Comparison of ENCODE assay signal across 2 cellular contexts in the genomic region with DNA sequence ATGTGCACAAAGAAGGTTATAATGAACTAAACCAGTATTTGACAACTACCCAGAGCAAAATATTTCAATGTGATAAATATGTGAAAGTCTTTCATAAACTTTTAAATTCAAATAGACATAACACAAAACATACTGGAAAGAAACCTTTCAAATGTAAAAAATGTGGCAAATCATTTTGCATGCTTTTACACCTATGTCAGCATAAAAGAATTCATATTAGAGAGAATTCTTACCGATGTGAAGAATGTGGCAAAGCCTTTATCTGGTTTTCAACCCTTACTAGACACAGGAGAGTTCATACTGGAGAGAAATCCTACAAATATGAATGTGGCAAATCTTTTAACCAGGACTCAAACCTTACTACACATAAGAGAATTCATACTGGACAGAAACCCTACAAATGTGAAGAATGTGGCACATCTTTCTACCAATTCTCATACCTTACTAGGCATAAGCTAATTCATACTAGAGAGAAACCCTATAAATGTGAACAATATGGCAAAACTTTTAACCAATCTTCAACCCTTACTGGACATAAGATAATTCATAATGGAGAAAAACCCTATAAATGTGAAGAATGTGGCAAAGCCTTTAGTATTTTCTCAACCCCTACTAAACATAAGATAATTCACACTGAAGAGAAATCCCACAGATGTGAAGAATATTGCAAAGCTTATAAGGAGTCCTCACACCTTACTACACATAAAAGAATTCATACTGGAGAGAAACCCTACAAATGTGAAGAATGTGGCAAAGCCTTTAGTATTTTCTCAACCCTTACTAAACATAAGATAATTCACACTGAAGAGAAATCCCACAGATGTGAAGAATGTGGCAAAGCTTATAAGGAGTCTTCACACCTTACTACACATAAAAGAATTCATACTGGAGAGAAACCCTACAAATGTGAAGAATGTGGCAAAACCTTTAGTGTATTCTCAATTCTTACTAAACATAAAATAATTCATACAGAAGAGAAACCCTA.
TF ChIP-seq lines count a peak whose summit lies in the region.

No MANE protein-coding gene starts in this region.

TF ChIP-seq in HCT116, 20 proteins besides CTCF, POLR2A, EP300 and RAD21:
- no peak for TF ChIP-seq ZFX (IDR thresholded peaks at IDR 0.05)
- TF ChIP-seq ZNF274 (IDR thresholded peaks at IDR 0.05; ENCODE audit: low read depth, low read length), result peak; percentile 50
- TF ChIP-seq, protein P1, sequence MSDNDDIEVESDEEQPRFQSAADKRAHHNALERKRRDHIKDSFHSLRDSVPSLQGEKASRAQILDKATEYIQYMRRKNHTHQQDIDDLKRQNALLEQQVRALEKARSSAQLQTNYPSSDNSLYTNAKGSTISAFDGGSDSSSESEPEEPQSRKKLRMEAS (IDR thresholded peaks at IDR 0.05), result no peak

TF ChIP-seq in GM12878, 131 proteins besides CTCF, POLR2A, EP300 and RAD21:
- TF ChIP-seq ZNF274 (IDR thresholded peaks at IDR 0.05; ENCODE audit: insufficient read depth, insufficient read length) (peak; percentile 28), HSF1 (IDR thresholded peaks at IDR 0.05; ENCODE audit: low read depth, low read length) (no peak)
